ENCODE assay signal across 23 cellular contexts in the genomic region with DNA sequence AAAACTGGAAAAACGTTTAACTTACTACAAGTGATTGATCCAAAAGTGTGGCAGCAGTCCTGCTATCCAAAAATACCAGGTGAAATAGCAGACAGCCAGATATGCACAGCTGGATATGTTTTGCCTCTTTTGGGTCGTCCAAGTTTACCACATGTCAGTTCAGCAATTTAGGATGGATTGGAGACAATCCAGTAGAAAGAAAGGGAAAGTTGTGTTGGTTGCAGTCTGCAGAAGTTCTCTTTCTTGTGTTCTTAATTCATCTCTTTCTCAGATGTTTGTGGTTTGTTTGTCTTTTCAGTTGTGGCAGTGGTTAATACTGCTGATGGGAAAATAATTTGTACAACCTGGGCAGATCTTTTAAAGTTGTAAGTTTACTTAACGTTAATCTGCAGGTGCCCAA.
DNase-seq lines count a peak whose midpoint lies in the region; ATAC-seq and TF ChIP-seq lines count a peak whose summit lies in the region.
"Had no signal": no experiment of that assay in that cellular context is flagged by ENCODE, and none has a peak within 500 bp of the region (broad histone marks: within the 10 kb centered on the region; RNA-seq: fewer than 3 reads in every experiment).

No MANE protein-coding gene starts in this region.

- peaks cover 0 to 4% of the 10 kb centered on the region in 2 donors for H3K9me3 Mint-ChIP-seq in stimulated activated naive CD8-positive, alpha-beta T cell treated with anti-CD3 and anti-CD28 coated beads, Interleukin-15, amount 100 ng/mL, for 72 hours
- H3K9me3 Mint-ChIP-seq: activated naive CD4-positive, alpha-beta T cell treated with anti-CD3 and anti-CD28 coated beads for 36 hours; memory B cell had no signal

- peaks cover 4% of the 10 kb centered on the region; the same call in 1 of the 2 replicates for H3K4me1 ChIP-seq in IMR-90 (ENCODE audit: control insufficient read depth, insufficient read depth, low read length)
- H3K4me1 ChIP-seq: BE2C, psoas muscle had no signal

- H2BK5ac ChIP-seq in IMR-90 (ENCODE audit: low read depth, low read length, poor library complexity, severe bottlenecking) = no peak overlapping the region

- no TSS peak for BruUV-seq in IMR-90 (replicated peaks; lab: Mats Ljungman, UMichigan)

- no peaks in the 10 kb centered on the region for H3K36me3 ChIP-seq in IMR-90 (ENCODE audit: control insufficient read depth, insufficient read depth, low read length)
- H3K36me3 ChIP-seq: BE2C, heart right ventricle, neutrophil, WERI-Rb-1 had no signal

- TF ChIP-seq CTCF in AG10803 (conservative IDR thresholded peaks at IDR 0.05; ENCODE audit: low read length) (no peak), IMR-90 (conservative IDR thresholded peaks at IDR 0.05; ENCODE audit: low read depth, low read length) (no peak), fibroblast of the aortic adventitia (IDR thresholded peaks at IDR 0.05; ENCODE audit: insufficient read depth, low read length) (no peak)

- H3K4ac ChIP-seq in IMR-90 (ENCODE audit: low read depth, low read length) = no peak overlapping the region

- no peak for TF ChIP-seq RAD21 in IMR-90 (IDR thresholded peaks at IDR 0.05; ENCODE audit: low read length)

- H3K9me3 ChIP-seq in IMR-90 (ENCODE audit: control insufficient read depth, insufficient read depth, low read length) = no peaks in the 10 kb centered on the region
- H3K9me3 ChIP-seq: BE2C, heart right ventricle, neutrophil, psoas muscle had no signal

- no peak overlapping the region for H3K27ac ChIP-seq in IMR-90 (ENCODE audit: insufficient read depth, low read length)
- H3K27ac ChIP-seq: heart right ventricle, neutrophil, psoas muscle, RWPE1, WERI-Rb-1 had no signal

- no peaks in the 10 kb centered on the region for H3K79me1 ChIP-seq in IMR-90 (ENCODE audit: low read depth in 1 of 2, low read length in 2 of 2)

- in situ Hi-C loops in IMR-90 (cut with MboI; ENCODE audit: low sequenced_read_pairs) = no loop called here

- H3K27me3 ChIP-seq in IMR-90 (ENCODE audit: control insufficient read depth, insufficient read depth, low read length) = no peaks in the 10 kb centered on the region
- H3K27me3 ChIP-seq: BE2C, heart right ventricle, neutrophil had no signal

- no peak overlapping the region for H3K9ac ChIP-seq in IMR-90 (ENCODE audit: low read depth, low read length)

- DNase-seq in AG10803 (ENCODE audit: low read depth) (peak; percentile 31), IMR-90 (no peak), RPMI8226 (peak; percentile 15), fibroblast of the aortic adventitia (ENCODE audit: low read depth) (peak; percentile 91), mucosa of gallbladder (ENCODE audit: low spot score) (no peak), COLO829 (ENCODE audit: low spot score) (no peak)
- DNase-seq in stimulated activated naive CD8-positive, alpha-beta T cell treated with anti-CD3 and anti-CD28 coated beads, Interleukin-15, amount 100 ng/mL, for 72 hours = no peak
- DNase-seq: activated CD4-positive, alpha-beta T cell treated with anti-CD3 and anti-CD28 coated beads, Interleukin-2, amount 10 ng/mL, durations not matched to agents 7 days and 5 days; activated naive CD4-positive, alpha-beta T cell treated with anti-CD3 and anti-CD28 coated beads for 36 hours; activated T-cell treated with anti-CD3 and anti-CD28 coated beads, Interleukin-2, amount 50 U/mL, for 72 hours; BE2C; caudate nucleus; heart right ventricle; left colon; NCI-H1436 treated with DMSO at 0.1 percent for 48 hours; NCI-H510A treated with DMSO at 0.1 percent for 48 hours; psoas muscle; WERI-Rb-1 had no signal

- no peak for TF ChIP-seq POLR2A in IMR-90 (IDR thresholded peaks at IDR 0.05; ENCODE audit: low read depth, low read length)

- H3K27ac Mint-ChIP-seq in stimulated activated naive CD8-positive, alpha-beta T cell treated with anti-CD3 and anti-CD28 coated beads, Interleukin-15, amount 100 ng/mL, for 72 hours = no peak overlapping the region
- H3K27ac Mint-ChIP-seq: activated CD4-positive, alpha-beta T cell treated with anti-CD3 and anti-CD28 coated beads, Interleukin-2, amount 10 ng/mL, durations not matched to agents 7 days and 5 days; activated naive CD4-positive, alpha-beta T cell treated with anti-CD3 and anti-CD28 coated beads for 36 hours; activated T-cell treated with anti-CD3 and anti-CD28 coated beads, Interleukin-2, amount 50 U/mL, for 72 hours; memory B cell; type B pancreatic cell had no signal

- no peak overlapping the region for H2AFZ ChIP-seq in IMR-90 (replicated peaks; ENCODE audit: low read length, poor library complexity)

- H2AK9ac ChIP-seq in IMR-90 (replicated peaks; ENCODE audit: low read depth, low read length, poor library complexity) = no peak overlapping the region

- H4K20me1 ChIP-seq in IMR-90 (ENCODE audit: insufficient read depth, low read length) = no peaks in the 10 kb centered on the region

- H2BK120ac ChIP-seq in IMR-90 (ENCODE audit: low read depth, low read length) = 0 out of 2 replicates have a peak overlapping the region, but pooled peaks have one; percentile 16

- H3K27me3 Mint-ChIP-seq in stimulated activated naive CD8-positive, alpha-beta T cell treated with anti-CD3 and anti-CD28 coated beads, Interleukin-15, amount 100 ng/mL, for 72 hours = no peaks in the 10 kb centered on the region
- H3K27me3 Mint-ChIP-seq: memory B cell, type B pancreatic cell had no signal

- ATAC-seq in IMR-90 (ENCODE audit: low read depth) (no peak), GM21390 (IDR thresholded peaks at IDR 0.05; ENCODE audit: unreplicated experiment) (no peak)
- no peak for ATAC-seq in stimulated activated naive CD8-positive, alpha-beta T cell treated with anti-CD3 and anti-CD28 coated beads, Interleukin-15, amount 100 ng/mL, for 72 hours
- ATAC-seq: activated T-cell treated with anti-CD3 and anti-CD28 coated beads, Interleukin-2, amount 50 U/mL, for 72 hours; heart right ventricle; left colon; psoas muscle had no signal

- peak overlapping the region; percentile 15 for H2BK20ac ChIP-seq in IMR-90 (ENCODE audit: low read depth, low read length)

- no peak overlapping the region for H3K18ac ChIP-seq in IMR-90 (ENCODE audit: low read depth, low read length)

- no peak overlapping the region for H2BK15ac ChIP-seq in IMR-90 (ENCODE audit: low read depth, low read length)

- no CpG with 5 or more reads among the region's 3 CpGs for WGBS in IMR-90 (ENCODE audit: extremely low coverage in 2 of 2, insufficient read length in 1 of 2), 2 experiments

- no peak overlapping the region for H3K4me3 Mint-ChIP-seq in stimulated activated naive CD8-positive, alpha-beta T cell treated with anti-CD3 and anti-CD28 coated beads, Interleukin-15, amount 100 ng/mL, for 72 hours
- H3K4me3 Mint-ChIP-seq: activated CD4-positive, alpha-beta T cell treated with anti-CD3 and anti-CD28 coated beads, Interleukin-2, amount 10 ng/mL, durations not matched to agents 7 days and 5 days; activated naive CD4-positive, alpha-beta T cell treated with anti-CD3 and anti-CD28 coated beads for 36 hours; activated T-cell treated with anti-CD3 and anti-CD28 coated beads, Interleukin-2, amount 50 U/mL, for 72 hours; memory B cell; type B pancreatic cell had no signal

- dilution Hi-C loops in IMR-90 (cut with HindIII; ENCODE audit: low sequenced_read_pairs, unreplicated experiment) = no loop called here

- H4K5ac ChIP-seq in IMR-90 (ENCODE audit: low read depth, low read length) = no peak overlapping the region

- CTCF ChIA-PET in IMR-90 (lab: Yijun Ruan, JAX) = no interaction called here

- H4K8ac ChIP-seq in IMR-90 (ENCODE audit: low read depth in 2 of 2, low read length in 2 of 2) = no peak overlapping the region

- no peaks in the 10 kb centered on the region; the same call in 1 of the 2 replicates for H3K9me1 ChIP-seq in IMR-90 (ENCODE audit: insufficient read depth, low read length)

- intact Hi-C loops in IMR-90 (cut with micrococcal nuclease) = no loop called here

- H3K23ac ChIP-seq in IMR-90 (ENCODE audit: low read depth, low read length) = no peak overlapping the region

- H3K4me2 ChIP-seq in IMR-90 (ENCODE audit: low read depth, low read length) = no peak overlapping the region

- H4K91ac ChIP-seq in IMR-90 (ENCODE audit: insufficient read depth, low read depth, low read length) = no peak overlapping the region

- H3K14ac ChIP-seq in IMR-90 (replicated peaks; ENCODE audit: low read depth, low read length) = peak overlapping the region; percentile 33; the same call in 1 of the 2 replicates

- H2AK5ac ChIP-seq in IMR-90 (ENCODE audit: low read depth, low read length) = no peak overlapping the region

- H3K56ac ChIP-seq in IMR-90 (ENCODE audit: extremely low read depth, insufficient read depth, low read length) = no peak overlapping the region

- POLR2A ChIA-PET in IMR-90 (lab: Charles Lee; ENCODE audit: unreplicated experiment) = no interaction called here

- no peak overlapping the region for H3K4me3 ChIP-seq in AG10803 (ENCODE audit: low read length)
- no peak overlapping the region for H3K4me3 ChIP-seq in IMR-90 (ENCODE audit: insufficient read depth, low read depth, low read length)
- H3K4me3 ChIP-seq in fibroblast of the aortic adventitia (ENCODE audit: low read depth, low read length) = no peak overlapping the region
- H3K4me3 ChIP-seq: heart right ventricle, psoas muscle had no signal

- peaks cover 35% of the 10 kb centered on the region for H3K4me1 Mint-ChIP-seq in stimulated activated naive CD8-positive, alpha-beta T cell treated with anti-CD3 and anti-CD28 coated beads, Interleukin-15, amount 100 ng/mL, for 72 hours
- H3K4me1 Mint-ChIP-seq: activated CD4-positive, alpha-beta T cell treated with anti-CD3 and anti-CD28 coated beads, Interleukin-2, amount 10 ng/mL, durations not matched to agents 7 days and 5 days; memory B cell had no signal

TF ChIP-seq in IMR-90, 13 proteins besides CTCF, POLR2A, EP300 and RAD21:
- no peak for TF ChIP-seq NFE2L2 (IDR thresholded peaks at IDR 0.05; ENCODE audit: low read depth, low read length)
- TF ChIP-seq SMC3 (IDR thresholded peaks at IDR 0.05; ENCODE audit: low read depth, low read length) = no peak
- no peak for TF ChIP-seq MXI1 (IDR thresholded peaks at IDR 0.05; ENCODE audit: borderline replicate concordance, low read depth, low read length)
- TF ChIP-seq RCOR1 (IDR thresholded peaks at IDR 0.05; ENCODE audit: insufficient replicate concordance, low read length) = no peak
- no peak for TF ChIP-seq MAFK (IDR thresholded peaks at IDR 0.05; ENCODE audit: low read depth, low read length)
- TF ChIP-seq, protein P1, sequence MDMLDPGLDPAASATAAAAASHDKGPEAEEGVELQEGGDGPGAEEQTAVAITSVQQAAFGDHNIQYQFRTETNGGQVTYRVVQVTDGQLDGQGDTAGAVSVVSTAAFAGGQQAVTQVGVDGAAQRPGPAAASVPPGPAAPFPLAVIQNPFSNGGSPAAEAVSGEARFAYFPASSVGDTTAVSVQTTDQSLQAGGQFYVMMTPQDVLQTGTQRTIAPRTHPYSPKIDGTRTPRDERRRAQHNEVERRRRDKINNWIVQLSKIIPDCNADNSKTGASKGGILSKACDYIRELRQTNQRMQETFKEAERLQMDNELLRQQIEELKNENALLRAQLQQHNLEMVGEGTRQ (IDR thresholded peaks at IDR 0.05; ENCODE audit: low read depth, low read length) = no peak
- no peak for TF ChIP-seq MAZ (IDR thresholded peaks at IDR 0.05; ENCODE audit: borderline replicate concordance, low read depth, low read length)
- no peak for TF ChIP-seq RFX5 (IDR thresholded peaks at IDR 0.05; ENCODE audit: low read depth, low read length)

Comparison
In these comparisons a context has a peak if more than half of its experiments do, and no peak if none do; other contexts are left out.
1. DNase-seq: peak in AG10803 (single experiment), RPMI8226 (single experiment) and fibroblast of the aortic adventitia (single experiment); none in IMR-90 (single experiment), mucosa of gallbladder (single experiment), COLO829 (single experiment) and stimulated activated naive CD8-positive, alpha-beta T cell treated with anti-CD3 and anti-CD28 coated beads, Interleukin-15, amount 100 ng/mL, for 72 hours (0 of 2).